8 cellular contexts compared by ENCODE assay signal in genomic region chr17:50902358-50902757, GRCh38. TPM values are rescaled to one million over a fixed set of nuclear protein-coding genes. Genes with fewer than 3 reads are reported as not detected.
DNase-seq lines count a peak whose midpoint lies in the region; ATAC-seq and TF ChIP-seq lines count a peak whose summit lies in the region.
"Not testable (repeated sequence)": the region's sequence is repeated elsewhere in the genome, so short reads cannot be mapped to it uniquely, and the experiment has no call there.

No MANE protein-coding gene starts in this region.

- ATAC-seq in CD4-positive, alpha-beta T cell (ENCODE audit: poor library complexity); activated CD8-positive, alpha-beta memory T cell treated with anti-CD3 and anti-CD28 coated beads, Interleukin-2, amount 10 ng/mL, durations not matched to agents 7 days and 5 days; stimulated activated effector memory CD8-positive, alpha-beta T cell treated with anti-CD3 and anti-CD28 coated beads, Interleukin-12 subunit alpha, Interleukin-12 subunit beta, amount 100 ng/mL, for 72 hours: not testable (repeated sequence)

- not testable (repeated sequence) for H3K27me3 ChIP-seq in CD4-positive, alpha-beta T cell (ENCODE audit: control insufficient read depth, insufficient read depth, low read length); PC-9 (ENCODE audit: insufficient read depth, low read depth); esophagus muscularis mucosa; vagina

- not testable (repeated sequence) for BruUV-seq in PC-9 (replicated peaks; lab: Mats Ljungman, UMichigan)

- not testable (repeated sequence) for TF ChIP-seq EP300 in esophagus muscularis mucosa (IDR thresholded peaks at IDR 0.05)

- POLR2A ChIA-PET in CD4-positive, alpha-beta T cell (lab: Charles Lee), result interaction anchor here (1.3 to 17.8 kb wide), 2 partner anchors 29 to 37 kb away, joined by 4 to 278 read pairs; partner anchors contain the start of gene TOB1
- POLR2A ChIA-PET in PC-9 (lab: Charles Lee; ENCODE audit: unreplicated experiment), result interaction anchor here (0.9 kb wide), 1 partner anchor 471 kb away, joined by 9 read pairs; no protein-coding TSS in a partner anchor

- H3K36me3 ChIP-seq in PC-9 (ENCODE audit: low read depth); esophagus muscularis mucosa; vagina: not testable (repeated sequence)

- WGBS in esophagus muscularis mucosa, result 67% methylated on average over 1 of the region's 1 CpG

- CTCF ChIA-PET in CD4-positive, alpha-beta T cell (lab: Charles Lee), result interaction anchor here (0.6 kb wide), 1 partner anchor 21 kb away, joined by 3 read pairs; no protein-coding TSS in a partner anchor
- CTCF ChIA-PET in PC-9 (lab: Charles Lee), result not testable (repeated sequence)
- CTCF ChIA-PET in activated CD8-positive, alpha-beta memory T cell treated with anti-CD3 and anti-CD28 coated beads, Interleukin-2, amount 10 ng/mL, durations not matched to agents 7 days and 5 days (lab: Charles Lee), result interaction anchor here (1.0 to 2.1 kb wide), 3 partner anchors 25 to 46 kb away, joined by 3 to 7 read pairs (median 5); partner anchors contain the start of gene TOB1

- not testable (repeated sequence) for H3K36me3 Mint-ChIP-seq in CD4-positive, alpha-beta T cell (ENCODE audit: low read depth); activated CD8-positive, alpha-beta memory T cell treated with anti-CD3 and anti-CD28 coated beads, Interleukin-2, amount 10 ng/mL, durations not matched to agents 7 days and 5 days; brain; nephron (ENCODE audit: low read depth); stimulated activated effector memory CD8-positive, alpha-beta T cell treated with anti-CD3 and anti-CD28 coated beads, Interleukin-12 subunit alpha, Interleukin-12 subunit beta, amount 100 ng/mL, for 72 hours

- not testable (repeated sequence) for H3K27ac ChIP-seq in CD4-positive, alpha-beta T cell (ENCODE audit: low read depth, low read length)
- H3K27ac ChIP-seq in PC-9, result peak overlapping the region; percentile 87
- peak overlapping the region; percentile 89 to 98 (median 95) for H3K27ac ChIP-seq in esophagus muscularis mucosa (replicated peaks in 1 of 4)
- peak overlapping the region; percentile 95 for H3K27ac ChIP-seq in vagina

- H4K20me1 ChIP-seq in PC-9 (ENCODE audit: insufficient read depth), result not testable (repeated sequence)

- H3K4me1 Mint-ChIP-seq in CD4-positive, alpha-beta T cell (ENCODE audit: low read depth), result peaks cover 45% of the 10 kb centered on the region
- peaks cover 35% of the 10 kb centered on the region for H3K4me1 Mint-ChIP-seq in activated CD8-positive, alpha-beta memory T cell treated with anti-CD3 and anti-CD28 coated beads, Interleukin-2, amount 10 ng/mL, durations not matched to agents 7 days and 5 days
- H3K4me1 Mint-ChIP-seq in brain (peaks cover 56% of the 10 kb centered on the region), nephron (peaks cover 63% of the 10 kb centered on the region)
- peaks cover 48% of the 10 kb centered on the region for H3K4me1 Mint-ChIP-seq in stimulated activated effector memory CD8-positive, alpha-beta T cell treated with anti-CD3 and anti-CD28 coated beads, Interleukin-12 subunit alpha, Interleukin-12 subunit beta, amount 100 ng/mL, for 72 hours

- not testable (repeated sequence) for H3K9me3 ChIP-seq in CD4-positive, alpha-beta T cell (ENCODE audit: control insufficient read depth, low read length); PC-9 (ENCODE audit: insufficient read depth, low read depth); esophagus muscularis mucosa; vagina

- not testable (repeated sequence) for H3K9me2 ChIP-seq in PC-9 (ENCODE audit: insufficient read depth)

- not testable (repeated sequence) for TF ChIP-seq POLR2A in esophagus muscularis mucosa (IDR thresholded peaks at IDR 0.05; ENCODE audit: low read depth); vagina (IDR thresholded peaks at IDR 0.05)

- H3K27ac Mint-ChIP-seq in CD4-positive, alpha-beta T cell, result peak overlapping the region; percentile 5
- peak overlapping the region; percentile 96 for H3K27ac Mint-ChIP-seq in activated CD8-positive, alpha-beta memory T cell treated with anti-CD3 and anti-CD28 coated beads, Interleukin-2, amount 10 ng/mL, durations not matched to agents 7 days and 5 days
- peak overlapping the region; percentile 79 to 98 (median 88) for H3K27ac Mint-ChIP-seq in brain
- peak overlapping the region; percentile 91 to 95 (median 92) for H3K27ac Mint-ChIP-seq in nephron
- H3K27ac Mint-ChIP-seq in stimulated activated effector memory CD8-positive, alpha-beta T cell treated with anti-CD3 and anti-CD28 coated beads, Interleukin-12 subunit alpha, Interleukin-12 subunit beta, amount 100 ng/mL, for 72 hours, result peak overlapping the region; percentile 97

- H3F3A ChIP-seq in PC-9 (ENCODE audit: insufficient read depth, low read depth), result peaks cover 43% of the 10 kb centered on the region

- H3K4me1 ChIP-seq in PC-9 (replicated peaks; ENCODE audit: insufficient read depth) (peaks cover 60% of the 10 kb centered on the region), esophagus muscularis mucosa (peaks cover 27 to 51% (median 49%) of the 10 kb centered on the region in 4 donors), vagina (peaks cover 36% of the 10 kb centered on the region)

- H3K79me2 ChIP-seq in PC-9 (ENCODE audit: low read depth), result not testable (repeated sequence)

- not testable (repeated sequence) for TF ChIP-seq CTCF in CD4-positive, alpha-beta T cell (IDR thresholded peaks at IDR 0.05); PC-9 (conservative IDR thresholded peaks at IDR 0.05); brain (conservative IDR thresholded peaks at IDR 0.05); esophagus muscularis mucosa (IDR thresholded peaks at IDR 0.05); nephron (IDR thresholded peaks at IDR 0.05; ENCODE audit: unreplicated experiment in 3 of 3); vagina (IDR thresholded peaks at IDR 0.05)

- H3K4me3 ChIP-seq in PC-9, esophagus muscularis mucosa, vagina: not testable (repeated sequence)

- peak overlapping the region; percentile 76; the same call in 1 of the 2 replicates for H3K4me2 ChIP-seq in PC-9

- not testable (repeated sequence) for DNase-seq in CD4-positive, alpha-beta T cell; PC-9; activated CD8-positive, alpha-beta memory T cell treated with anti-CD3 and anti-CD28 coated beads, Interleukin-2, amount 10 ng/mL, durations not matched to agents 7 days and 5 days; esophagus muscularis mucosa (ENCODE audit: extremely low spot score); stimulated activated effector memory CD8-positive, alpha-beta T cell treated with anti-CD3 and anti-CD28 coated beads, Interleukin-12 subunit alpha, Interleukin-12 subunit beta, amount 100 ng/mL, for 72 hours (ENCODE audit: low spot score in 2 of 2); vagina (ENCODE audit: extremely low spot score in 2 of 2)

- H3K27me3 Mint-ChIP-seq in CD4-positive, alpha-beta T cell; activated CD8-positive, alpha-beta memory T cell treated with anti-CD3 and anti-CD28 coated beads, Interleukin-2, amount 10 ng/mL, durations not matched to agents 7 days and 5 days; brain; nephron (ENCODE audit: low read depth): not testable (repeated sequence)

- H3K4me3 Mint-ChIP-seq in CD4-positive, alpha-beta T cell; activated CD8-positive, alpha-beta memory T cell treated with anti-CD3 and anti-CD28 coated beads, Interleukin-2, amount 10 ng/mL, durations not matched to agents 7 days and 5 days; brain; nephron: not testable (repeated sequence)
- peak overlapping the region; percentile 72 for H3K4me3 Mint-ChIP-seq in stimulated activated effector memory CD8-positive, alpha-beta T cell treated with anti-CD3 and anti-CD28 coated beads, Interleukin-12 subunit alpha, Interleukin-12 subunit beta, amount 100 ng/mL, for 72 hours

- not testable (repeated sequence) for H3K9me3 Mint-ChIP-seq in CD4-positive, alpha-beta T cell; activated CD8-positive, alpha-beta memory T cell treated with anti-CD3 and anti-CD28 coated beads, Interleukin-2, amount 10 ng/mL, durations not matched to agents 7 days and 5 days (ENCODE audit: low read depth); brain; nephron; stimulated activated effector memory CD8-positive, alpha-beta T cell treated with anti-CD3 and anti-CD28 coated beads, Interleukin-12 subunit alpha, Interleukin-12 subunit beta, amount 100 ng/mL, for 72 hours

- not testable (repeated sequence) for H2AFZ ChIP-seq in PC-9

- intact Hi-C loops in CD4-positive, alpha-beta T cell (cut with DNase I, micrococcal nuclease); esophagus muscularis mucosa (cut with DNase I): not testable (repeated sequence)
- intact Hi-C loops in PC-9 (cut with micrococcal nuclease; ENCODE audit: unreplicated experiment) (loop anchor here (5.0 kb wide), 1 partner anchor 50 kb away; no protein-coding TSS in a partner anchor), vagina (cut with DNase I) (loop anchor here (5.0 kb wide), 1 partner anchor 35 kb away; the partner anchor contains the start of gene TOB1)

RNA-seq across cellular contexts. Expression of gene TOB1, which starts 36.2 kb away (rescaled TPM):
- 100 to 1,000 TPM; 419 to 449 TPM for total RNA-seq in CD4-positive, alpha-beta T cell
- total RNA-seq in PC-9 (2021), result 54.2 and 67.9 TPM in 2 replicates
- 10 to 100 TPM; 34.1 to 47.5 TPM for total RNA-seq in activated CD8-positive, alpha-beta memory T cell treated with anti-CD3 and anti-CD28 coated beads, Interleukin-2, amount 10 ng/mL, durations not matched to agents 7 days and 5 days
- polyA plus RNA-seq in brain (ENCODE audit: insufficient read depth, low read depth, low replicate concordance), result 14.6 TPM
- 10 to 100 TPM; 26.7 to 34.4 (median 31.0) TPM for total RNA-seq in esophagus muscularis mucosa
- total RNA-seq in vagina, result 74.4 TPM

Comparison
In these comparisons a context has a peak if more than half of its experiments do, and no peak if none do; other contexts are left out.
1. H3K27ac Mint-ChIP-seq: peak in every context shown above with its lines; median percentile 97 in stimulated activated effector memory CD8-positive, alpha-beta T cell treated with anti-CD3 and anti-CD28 coated beads, Interleukin-12 subunit alpha, Interleukin-12 subunit beta, amount 100 ng/mL, for 72 hours; 96 in activated CD8-positive, alpha-beta memory T cell treated with anti-CD3 and anti-CD28 coated beads, Interleukin-2, amount 10 ng/mL, durations not matched to agents 7 days and 5 days; 92 in nephron; 88 in brain; 5 in CD4-positive, alpha-beta T cell.